In genomic region chrX:48899078-48899410, GRCh38 we compare ENCODE assay signal across 13 cellular contexts. TPM values are rescaled to one million over a fixed set of nuclear protein-coding genes. Genes with fewer than 3 reads are reported as not detected.
DNase-seq lines count a peak whose midpoint lies in the region; ATAC-seq and TF ChIP-seq lines count a peak whose summit lies in the region.
"Had no signal": no experiment of that assay in that cellular context is flagged by ENCODE, and none has a peak within 500 bp of the region (broad histone marks: within the 10 kb centered on the region; RNA-seq: fewer than 3 reads in every experiment).

No MANE protein-coding gene starts in this region.

- H3K27ac ChIP-seq in PC-9: no peak overlapping the region
- peak overlapping the region; percentile 75 for H3K27ac ChIP-seq in foreskin keratinocyte
- H3K27ac ChIP-seq in brain microvascular endothelial cell: no peak overlapping the region

- H3K9me3 Mint-ChIP-seq in stimulated activated naive CD8-positive, alpha-beta T cell treated with anti-CD3 and anti-CD28 coated beads, Interleukin-15, Interleukin-2, amounts not matched to agents 100 ng/mL and 50 ng/mL, for 24 hours: no peaks in the 10 kb centered on the region
- no peaks in the 10 kb centered on the region for H3K9me3 Mint-ChIP-seq in effector memory CD8-positive, alpha-beta T cell
- H3K9me3 Mint-ChIP-seq: T-cell had no signal

- H3K36me3 ChIP-seq in PC-9 (ENCODE audit: low read depth) (no peaks in the 10 kb centered on the region), brain microvascular endothelial cell (replicated peaks) (peaks cover 12% of the 10 kb centered on the region)

- peaks cover 25% of the 10 kb centered on the region for H3K4me1 Mint-ChIP-seq in stimulated activated naive CD8-positive, alpha-beta T cell treated with anti-CD3 and anti-CD28 coated beads, Interleukin-15, Interleukin-2, amounts not matched to agents 100 ng/mL and 50 ng/mL, for 24 hours (ENCODE audit: low read depth)
- peaks cover 6 to 8% of the 10 kb centered on the region in 2 donors for H3K4me1 Mint-ChIP-seq in effector memory CD8-positive, alpha-beta T cell (ENCODE audit: low read depth in 2 of 2)

- CTCF ChIA-PET in PC-9 (lab: Charles Lee): no interaction called here

- H3K27ac Mint-ChIP-seq in stimulated activated naive CD8-positive, alpha-beta T cell treated with anti-CD3 and anti-CD28 coated beads, Interleukin-15, Interleukin-2, amounts not matched to agents 100 ng/mL and 50 ng/mL, for 24 hours: peak overlapping the region; percentile 16
- H3K27ac Mint-ChIP-seq in effector memory CD8-positive, alpha-beta T cell: no peak overlapping the region

- no peaks in the 10 kb centered on the region for H3F3A ChIP-seq in PC-9 (ENCODE audit: insufficient read depth, low read depth)

- H3K27me3 ChIP-seq in PC-9 (ENCODE audit: insufficient read depth, low read depth) (no peaks in the 10 kb centered on the region), foreskin keratinocyte (no peaks in the 10 kb centered on the region), brain microvascular endothelial cell (replicated peaks) (no peaks in the 10 kb centered on the region)

- BruUV-seq in PC-9 (replicated peaks; lab: Mats Ljungman, UMichigan): no TSS peak

- in situ Hi-C loops in brain microvascular endothelial cell (cut with HindIII; ENCODE audit: low pct_ligation_motif_present, low sequenced_read_pairs): no loop called here

- intact Hi-C loops in PC-9 (cut with micrococcal nuclease; ENCODE audit: unreplicated experiment): loop anchor here (5.0 kb wide), 1 partner anchor 97 kb away; the partner anchor contains the start of gene HDAC6

- no peaks in the 10 kb centered on the region for H3K4me1 ChIP-seq in PC-9 (replicated peaks; ENCODE audit: insufficient read depth)
- H3K4me1 ChIP-seq in foreskin keratinocyte: no peaks in the 10 kb centered on the region

- DNase-seq in stimulated activated naive CD8-positive, alpha-beta T cell treated with anti-CD3 and anti-CD28 coated beads, Interleukin-15, Interleukin-2, amounts not matched to agents 100 U/mL and 50 U/mL, for 24 hours: no peak
- DNase-seq in PC-9 (no peak), foreskin keratinocyte (no peak), D341Med (ENCODE audit: low spot score) (no peak), brain microvascular endothelial cell (no peak)
- DNase-seq in effector memory CD8-positive, alpha-beta T cell: no peak
- DNase-seq: head of caudate nucleus; NCI-H1436; stimulated activated CD4-positive, alpha-beta T cell treated with anti-CD3 and anti-CD28 coated beads, Interleukin-15, amount 100 ng/mL, for 24 hours; T-cell had no signal

- H3K4me3 ChIP-seq in PC-9 (peak overlapping the region; percentile 59; the same call in 1 of the 2 replicates), brain microvascular endothelial cell (ENCODE audit: low read depth, low read length) (no peak overlapping the region)

- no peak overlapping the region for H2AFZ ChIP-seq in PC-9

- TF ChIP-seq CTCF in PC-9 (conservative IDR thresholded peaks at IDR 0.05) (no peak), foreskin keratinocyte (conservative IDR thresholded peaks at IDR 0.05) (no peak), brain microvascular endothelial cell (IDR thresholded peaks at IDR 0.05; ENCODE audit: low read depth, low read length, missing control alignments) (no peak)

- peaks cover 16% of the 10 kb centered on the region for H3K36me3 Mint-ChIP-seq in stimulated activated naive CD8-positive, alpha-beta T cell treated with anti-CD3 and anti-CD28 coated beads, Interleukin-15, Interleukin-2, amounts not matched to agents 100 ng/mL and 50 ng/mL, for 24 hours (ENCODE audit: low read depth)
- H3K36me3 Mint-ChIP-seq in effector memory CD8-positive, alpha-beta T cell (ENCODE audit: insufficient read depth): peaks cover 62% of the 10 kb centered on the region

- no peaks in the 10 kb centered on the region for H3K9me3 ChIP-seq in PC-9 (ENCODE audit: insufficient read depth, low read depth)

- H3K4me3 Mint-ChIP-seq in stimulated activated naive CD8-positive, alpha-beta T cell treated with anti-CD3 and anti-CD28 coated beads, Interleukin-15, Interleukin-2, amounts not matched to agents 100 ng/mL and 50 ng/mL, for 24 hours: peak overlapping the region; percentile 96
- H3K4me3 Mint-ChIP-seq in effector memory CD8-positive, alpha-beta T cell: peak overlapping the region in 1 of 2 donors; percentile 90

- peaks cover 18% of the 10 kb centered on the region for H3K79me2 ChIP-seq in PC-9 (ENCODE audit: low read depth)

- H3K9me2 ChIP-seq in PC-9 (ENCODE audit: insufficient read depth): no peaks in the 10 kb centered on the region

- no peaks in the 10 kb centered on the region for H4K20me1 ChIP-seq in PC-9 (ENCODE audit: insufficient read depth)

- no peaks in the 10 kb centered on the region for H3K27me3 Mint-ChIP-seq in stimulated activated naive CD8-positive, alpha-beta T cell treated with anti-CD3 and anti-CD28 coated beads, Interleukin-15, Interleukin-2, amounts not matched to agents 100 ng/mL and 50 ng/mL, for 24 hours
- no peaks in the 10 kb centered on the region for H3K27me3 Mint-ChIP-seq in effector memory CD8-positive, alpha-beta T cell

- H3K4me2 ChIP-seq in PC-9: peak overlapping the region; percentile 70

- POLR2A ChIA-PET in PC-9 (lab: Charles Lee; ENCODE audit: unreplicated experiment): no interaction called here

- no peak for ATAC-seq in stimulated activated naive CD8-positive, alpha-beta T cell treated with anti-CD3 and anti-CD28 coated beads, Interleukin-15, Interleukin-2, amounts not matched to agents 100 U/mL and 50 U/mL, for 24 hours
- ATAC-seq in foreskin keratinocyte (no peak), HG03135 (IDR thresholded peaks at IDR 0.05; ENCODE audit: unreplicated experiment) (no peak)
- no peak for ATAC-seq in effector memory CD8-positive, alpha-beta T cell (replicated peaks)
- ATAC-seq: left lobe of liver had no signal

RNA-seq across cellular contexts. Expression of gene PQBP1, which starts 1.3 kb away (rescaled TPM):
- total RNA-seq in PC-9 (2021): 36.4 and 39.4 TPM in 2 replicates
- total RNA-seq in foreskin keratinocyte: 53.0 and 75.5 TPM in 2 replicates
- polyA plus RNA-seq in foreskin keratinocyte: 144 and 147 TPM in 2 replicates

RNA-seq across cellular contexts. Expression of gene TIMM17B, which starts 1.5 kb away (rescaled TPM):
- total RNA-seq in PC-9 (2021) (44.9 and 54.1 TPM in 2 replicates), foreskin keratinocyte (66.1 and 70.1 TPM in 2 replicates)
- 92.4 and 102 TPM in 2 replicates for polyA plus RNA-seq in foreskin keratinocyte

RNA-seq across cellular contexts. Expression of gene SLC35A2, which starts 12.4 kb away (rescaled TPM):
- total RNA-seq in PC-9 (2021) (24.1 and 29.6 TPM in 2 replicates), foreskin keratinocyte (28.5 and 35.4 TPM in 2 replicates)
- polyA plus RNA-seq in foreskin keratinocyte: 34.7 and 35.7 TPM in 2 replicates

RNA-seq across cellular contexts. Expression of gene PIM2, which starts 19.8 kb away (rescaled TPM):
- total RNA-seq in PC-9 (2021) (3.6 and 4.4 TPM in 2 replicates), foreskin keratinocyte (9.5 and 10.3 TPM in 2 replicates)
- polyA plus RNA-seq in foreskin keratinocyte: 7.7 and 8.4 TPM in 2 replicates

RNA-seq across cellular contexts. Expression of gene OTUD5, which starts 58.4 kb away (rescaled TPM):
- total RNA-seq in PC-9 (2021) (34.6 and 37.1 TPM in 2 replicates), foreskin keratinocyte (31.6 and 34.9 TPM in 2 replicates)
- polyA plus RNA-seq in foreskin keratinocyte: 35.5 and 37.6 TPM in 2 replicates
